ENCODE assay signal across 7 cellular contexts in the genomic region with DNA sequence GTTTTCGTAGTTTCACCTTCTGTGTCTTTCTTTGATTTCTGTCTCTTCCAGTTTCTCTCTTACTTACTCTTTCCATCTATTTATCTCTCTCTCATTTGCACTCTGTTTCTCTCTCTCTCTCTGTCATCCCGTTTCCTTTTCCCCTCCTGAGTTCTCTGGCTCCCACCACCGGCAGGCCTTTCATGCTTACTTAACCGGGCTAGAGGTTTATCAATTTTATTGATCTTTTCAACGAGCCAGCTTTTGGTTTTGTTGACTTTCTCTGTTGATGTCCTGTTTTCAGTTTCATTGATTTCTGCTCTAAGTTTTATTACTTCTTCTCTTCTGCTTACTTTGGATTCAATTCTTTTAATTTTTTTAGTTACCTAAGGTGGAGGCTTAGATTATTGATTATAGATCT.
DNase-seq lines count a peak whose midpoint lies in the region; ATAC-seq and TF ChIP-seq lines count a peak whose summit lies in the region.
"Not testable (repeated sequence)": the region's sequence is repeated elsewhere in the genome, so short reads cannot be mapped to it uniquely, and the experiment has no call there.

No MANE protein-coding gene starts in this region.

- H3K27ac ChIP-seq in GM23338 (ENCODE audit: low read depth); right lobe of liver: not testable (repeated sequence)

- TF ChIP-seq CTCF in Caco-2 (IDR thresholded peaks at IDR 0.05; ENCODE audit: insufficient read depth in 1 of 2, low read depth in 1 of 2, low read length in 1 of 2, severe bottlenecking in 1 of 2, unreplicated experiment in 1 of 2); GM23338 (conservative IDR thresholded peaks at IDR 0.05; ENCODE audit: low read depth in 2 of 2); glutamatergic neuron (IDR thresholded peaks at IDR 0.05; ENCODE audit: partially characterized antibody, unreplicated experiment); right lobe of liver (IDR thresholded peaks at IDR 0.05); osteocyte (IDR thresholded peaks at IDR 0.05): not testable (repeated sequence)

- H3K36me3 ChIP-seq in Caco-2 (ENCODE audit: control insufficient read depth, insufficient read depth, low read length); GM23338 (ENCODE audit: insufficient read depth); NT2/D1 (ENCODE audit: insufficient read depth, insufficient read length, low read length); right lobe of liver: not testable (repeated sequence)

- not testable (repeated sequence) for H3K27me3 ChIP-seq in Caco-2 (replicated peaks; ENCODE audit: control insufficient read depth, insufficient read depth, low read length); GM23338 (ENCODE audit: insufficient read depth); NT2/D1 (ENCODE audit: insufficient read depth, insufficient read length); right lobe of liver

- H4K20me1 ChIP-seq in GM23338 (replicated peaks; ENCODE audit: insufficient read depth) = not testable (repeated sequence)

- H3K4me2 ChIP-seq in GM23338 = not testable (repeated sequence)

- H3K4me1 Mint-ChIP-seq in Caco-2 (ENCODE audit: low read depth, unreplicated experiment) (peaks cover 13% of the 10 kb centered on the region), GM23338 (peaks cover 24% of the 10 kb centered on the region)
- H3K4me1 Mint-ChIP-seq in glutamatergic neuron (ENCODE audit: low read depth, unreplicated experiment); osteocyte (ENCODE audit: unreplicated experiment): not testable (repeated sequence)

- not testable (repeated sequence) for H2AFZ ChIP-seq in GM23338

- H3K27ac Mint-ChIP-seq in Caco-2 (ENCODE audit: unreplicated experiment) = peak overlapping the region; percentile 97
- peak overlapping the region; percentile 73; the same call in 1 of the 2 replicates for H3K27ac Mint-ChIP-seq in GM23338
- H3K27ac Mint-ChIP-seq in glutamatergic neuron (ENCODE audit: unreplicated experiment) = peak overlapping the region; percentile 62
- not testable (repeated sequence) for H3K27ac Mint-ChIP-seq in osteocyte (ENCODE audit: unreplicated experiment)

- H3K4me1 ChIP-seq in Caco-2; NT2/D1 (ENCODE audit: insufficient read depth, insufficient read length); right lobe of liver: not testable (repeated sequence)
- H3K4me1 ChIP-seq in GM23338 (ENCODE audit: insufficient read depth) = peaks cover 12% of the 10 kb centered on the region

- not testable (repeated sequence) for H3F3A ChIP-seq in GM23338 (replicated peaks; ENCODE audit: low read depth)

- intact Hi-C loops in Caco-2 (cut with micrococcal nuclease; ENCODE audit: unreplicated experiment); right lobe of liver (cut with DNase I): not testable (repeated sequence)

- not testable (repeated sequence) for H3K9me3 Mint-ChIP-seq in Caco-2 (ENCODE audit: unreplicated experiment); GM23338; glutamatergic neuron (ENCODE audit: unreplicated experiment)
- H3K9me3 Mint-ChIP-seq in osteocyte (ENCODE audit: unreplicated experiment) = peaks cover 23% of the 10 kb centered on the region

- TF ChIP-seq POLR2A in right lobe of liver (IDR thresholded peaks at IDR 0.05) = not testable (repeated sequence)

- H3K9ac ChIP-seq in NT2/D1 (ENCODE audit: insufficient read length, low read depth) = not testable (repeated sequence)

- not testable (repeated sequence) for H3K9me3 ChIP-seq in Caco-2, right lobe of liver
- peaks cover 11% of the 10 kb centered on the region; the same call in 1 of the 2 replicates for H3K9me3 ChIP-seq in NT2/D1 (ENCODE audit: insufficient read depth, low read length)

- ATAC-seq in GM23338 (peak; percentile 45; the same call in 2 of the 3 replicates), right lobe of liver (peak; percentile 29 to 44 (median 36))

- not testable (repeated sequence) for BruUV-seq in Caco-2 (replicated peaks; lab: Mats Ljungman, UMichigan)

- not testable (repeated sequence) for H3K36me3 Mint-ChIP-seq in Caco-2 (ENCODE audit: insufficient read depth, unreplicated experiment); GM23338 (ENCODE audit: low read depth); glutamatergic neuron (ENCODE audit: unreplicated experiment); osteocyte (ENCODE audit: unreplicated experiment)

- not testable (repeated sequence) for H3K79me2 ChIP-seq in GM23338 (replicated peaks; ENCODE audit: insufficient read depth)

- not testable (repeated sequence) for H3K9me2 ChIP-seq in GM23338 (ENCODE audit: insufficient read depth)

- CTCF ChIA-PET in Caco-2 (lab: Charles Lee); HEK293T (lab: Yijun Ruan, JAX): not testable (repeated sequence)

- not testable (repeated sequence) for H3K27me3 Mint-ChIP-seq in Caco-2 (ENCODE audit: insufficient read depth, unreplicated experiment); GM23338 (ENCODE audit: insufficient read depth, low read depth, poor library complexity); glutamatergic neuron (ENCODE audit: unreplicated experiment); osteocyte (ENCODE audit: unreplicated experiment)

- H3K4me3 Mint-ChIP-seq in Caco-2 (ENCODE audit: unreplicated experiment) (peak overlapping the region; percentile 88), GM23338 (peak overlapping the region; percentile 59; the same call in 2 of the 3 replicates), glutamatergic neuron (ENCODE audit: unreplicated experiment) (peak overlapping the region; percentile 55), osteocyte (ENCODE audit: unreplicated experiment) (peak overlapping the region; percentile 2)

- POLR2A ChIA-PET in Caco-2 (lab: Charles Lee); HEK293T (lab: Yijun Ruan, JAX): not testable (repeated sequence)

- DNase-seq in Caco-2 = peak in 1 of 2 experiments; percentile 8
- not testable (repeated sequence) for DNase-seq in GM23338 (ENCODE audit: low spot score); HEK293T (ENCODE audit: extremely low spot score); NT2/D1 (ENCODE audit: low read depth, low spot score); glutamatergic neuron; right lobe of liver; osteocyte (ENCODE audit: extremely low spot score, unreplicated experiment)

- WGBS in right lobe of liver (ENCODE audit: insufficient coverage, low coverage, low lambda C conversion rate, missing lambda C conversion rate) = 22% methylated on average over 5 of the region's 5 CpGs

- H3K4me3 ChIP-seq in Caco-2 (ENCODE audit: low read depth, low read length) = peak overlapping the region; percentile 19
- H3K4me3 ChIP-seq in GM23338 = 0 out of 2 replicates have a peak overlapping the region, but pooled peaks have one; percentile 37
- peak overlapping the region; percentile 21 for H3K4me3 ChIP-seq in NT2/D1 (ENCODE audit: insufficient read length, low read depth)
- H3K4me3 ChIP-seq in right lobe of liver = not testable (repeated sequence)

TF ChIP-seq in HEK293T, 16 proteins besides CTCF, POLR2A, EP300 and RAD21:
- peak; percentile 56; the same call in 1 of the 2 replicates for TF ChIP-seq L3MBTL2 (conservative IDR thresholded peaks at IDR 0.05)

Comparison
In these comparisons a context has a peak if more than half of its experiments do, and no peak if none do; other contexts are left out.
1. H3K4me3 Mint-ChIP-seq: peak in every context shown above with its lines; median percentile 88 in Caco-2; 59 in GM23338; 55 in glutamatergic neuron; 2 in osteocyte.